8 cellular contexts compared by ENCODE assay signal in genomic region chr4:2961411-2962098, GRCh38. TPM values are rescaled to one million over a fixed set of nuclear protein-coding genes. Genes with fewer than 3 reads are reported as not detected.
A peak's percentile ranks its signal among the peaks of the same experiment; 100 is the strongest.
DNase-seq lines count a peak whose midpoint lies in the region; ATAC-seq and TF ChIP-seq lines count a peak whose summit lies in the region.

No MANE protein-coding gene starts in this region.

- 0 out of 2 replicates have a peak overlapping the region, but pooled peaks have one; percentile 17 for H3K9ac ChIP-seq in SK-N-SH

- H3K27ac ChIP-seq in SK-N-SH (ENCODE audit: low read depth in 2 of 2, low read length in 1 of 2) (peak overlapping the region in 1 of 2 experiments; percentile 6; a peak in 2 of 4 replicates), skin epidermis (peak overlapping the region in 6 of 21 experiments; percentile 18 to 98 (median 90)), substantia nigra (ENCODE audit: low read depth, low read length, poor library complexity, severe bottlenecking) (no peak overlapping the region)

- H3K27me3 ChIP-seq in SK-N-SH (ENCODE audit: insufficient read depth), result no peaks in the 10 kb centered on the region

- no peaks in the 10 kb centered on the region for H3K9me2 ChIP-seq in SK-N-SH

- H3K4me3 ChIP-seq in SK-N-SH (ENCODE audit: low read depth in 2 of 2, low read length in 1 of 2) (peak overlapping the region; percentile 91 to 92), skin epidermis (peak overlapping the region in 5 of 7 experiments; percentile 75 to 99 (median 95))

- WGBS in SK-N-SH (ENCODE audit: low lambda C conversion rate), result 46% methylated on average over 15 of the region's 15 CpGs

- peaks cover 26% of the 10 kb centered on the region for H4K20me1 ChIP-seq in SK-N-SH (ENCODE audit: insufficient read depth)

- no peak for TF ChIP-seq RAD21 in SK-N-SH (IDR thresholded peaks at IDR 0.05; ENCODE audit: low read length)

- no peak overlapping the region for H2AFZ ChIP-seq in SK-N-SH (ENCODE audit: low read depth)

- TF ChIP-seq EP300 in SK-N-SH (IDR thresholded peaks at IDR 0.05; ENCODE audit: borderline replicate concordance in 1 of 2, low read depth in 1 of 2, low read length in 1 of 2), result no peak

- POLR2A ChIA-PET in SK-N-SH (lab: Yijun Ruan, JAX), result interaction anchor here (1.1 to 1.8 kb wide), 2 partner anchors 117 to 143 kb away, joined by 4 to 5 read pairs; no protein-coding TSS in a partner anchor

- H3K9me3 ChIP-seq in SK-N-SH, result no peaks in the 10 kb centered on the region

- H3K4me1 ChIP-seq in SK-N-SH (ENCODE audit: control insufficient read depth in 1 of 2, insufficient read depth in 2 of 2, low read depth in 1 of 2, low read length in 1 of 2), result peaks cover 4 to 17% of the 10 kb centered on the region in 2 experiments; a peak in 2 of 4 replicates

- H3K36me3 ChIP-seq in SK-N-SH (replicated peaks in 1 of 2; ENCODE audit: control insufficient read depth in 1 of 2, insufficient read depth in 2 of 2, low read length in 1 of 2), result peaks cover 10 to 21% of the 10 kb centered on the region in 2 experiments

- CTCF ChIA-PET in SK-N-SH (lab: Yijun Ruan, JAX), result interaction anchor here (0.9 to 2.0 kb wide), 4 partner anchors 9 to 76 kb away, joined by 3 to 7 read pairs (median 4); no protein-coding TSS in a partner anchor

- peaks cover 4% of the 10 kb centered on the region for H3F3A ChIP-seq in SK-N-SH (replicated peaks; ENCODE audit: insufficient read depth)

- DNase-seq in SK-N-SH (peak; percentile 44), SKM-1 treated with dmso at 0.1 percent for 144 hours (lab: John Stamatoyannopoulos, UW; ENCODE audit: unreplicated experiment) (peak; percentile 50), erythroblast (lab: John Stamatoyannopoulos, UW) (peak; percentile 37 to 45), substantia nigra (lab: John Stamatoyannopoulos, UW) (no peak)

- peak overlapping the region; percentile 91 for H3K4me2 ChIP-seq in SK-N-SH

- TF ChIP-seq POLR2A in erythroblast (IDR thresholded peaks at IDR 0.05; ENCODE audit: low read length), result no peak

- TF ChIP-seq CTCF in SK-N-SH (IDR thresholded peaks at IDR 0.05), result no peak

- H3K79me2 ChIP-seq in SK-N-SH (ENCODE audit: insufficient read depth), result peaks cover 57% of the 10 kb centered on the region

- ATAC-seq in SK-N-SH treated with all-trans-retinoic acid at 6 μM for 48 hours, result no peak
- no peak for ATAC-seq in GM19397 (IDR thresholded peaks at IDR 0.05; ENCODE audit: unreplicated experiment)
- no peak for ATAC-seq in HG02642 (IDR thresholded peaks at IDR 0.05; ENCODE audit: poor library complexity, unreplicated experiment)

TF ChIP-seq in SK-N-SH, 30 proteins besides CTCF, POLR2A, EP300 and RAD21:
- TF ChIP-seq FOSL2 (IDR thresholded peaks at IDR 0.05; ENCODE audit: borderline replicate concordance, low read depth) (no peak), MXI1 (IDR thresholded peaks at IDR 0.05; ENCODE audit: low read depth, low read length) (peak; percentile 13; the same call in 1 of the 2 replicates)

TF ChIP-seq in SK-N-SH treated with all-trans-retinoic acid at 6 μM for 48 hours, 23 proteins besides CTCF, POLR2A, EP300 and RAD21:
- TF ChIP-seq ESRRG (CRISPR knock-in tag; IDR thresholded peaks at IDR 0.05), result no peak
- no peak for TF ChIP-seq ZNF8 (CRISPR knock-in tag; IDR thresholded peaks at IDR 0.05)
- no peak for TF ChIP-seq SNAI2 (CRISPR knock-in tag; IDR thresholded peaks at IDR 0.05)
- TF ChIP-seq ISL1 (CRISPR knock-in tag; IDR thresholded peaks at IDR 0.05), result no peak
- no peak for TF ChIP-seq ZC3H10 (CRISPR knock-in tag; IDR thresholded peaks at IDR 0.05)
- no peak for TF ChIP-seq PATZ1 (CRISPR knock-in tag; IDR thresholded peaks at IDR 0.05; ENCODE audit: borderline replicate concordance)
- TF ChIP-seq RARB (CRISPR knock-in tag; IDR thresholded peaks at IDR 0.05), result no peak
- TF ChIP-seq ZFP3 (CRISPR knock-in tag; IDR thresholded peaks at IDR 0.05), result no peak
- no peak for TF ChIP-seq CSDC2 (CRISPR knock-in tag; IDR thresholded peaks at IDR 0.05)
- TF ChIP-seq ARNTL (CRISPR knock-in tag; IDR thresholded peaks at IDR 0.05; ENCODE audit: borderline replicate concordance, low read depth), result no peak
- TF ChIP-seq TOX (CRISPR knock-in tag; IDR thresholded peaks at IDR 0.05; ENCODE audit: borderline replicate concordance), result no peak
- no peak for TF ChIP-seq ZNF70 (CRISPR knock-in tag; IDR thresholded peaks at IDR 0.05)
- TF ChIP-seq TCF4 (CRISPR knock-in tag; IDR thresholded peaks at IDR 0.05; ENCODE audit: borderline replicate concordance), result no peak
- no peak for TF ChIP-seq PPARA (CRISPR knock-in tag; IDR thresholded peaks at IDR 0.05; ENCODE audit: borderline replicate concordance)
- TF ChIP-seq TSHZ2 (CRISPR knock-in tag; IDR thresholded peaks at IDR 0.05), result no peak
- TF ChIP-seq ZFP30 (CRISPR knock-in tag; IDR thresholded peaks at IDR 0.05), result no peak
- no peak for TF ChIP-seq CSRNP3 (CRISPR knock-in tag; IDR thresholded peaks at IDR 0.05)
- TF ChIP-seq GLIS3 (CRISPR knock-in tag; IDR thresholded peaks at IDR 0.05), result no peak

RNA-seq across cellular contexts. Expression of gene NOP14, which starts 1.7 kb away (rescaled TPM):
- polyA plus RNA-seq in SK-N-SH (2012; rRNA removed), result 7.5 and 9.8 TPM in 2 replicates
- polyA plus RNA-seq in SK-N-SH (2012; cell fraction: cytosol; rRNA removed), result 9.9 and 12.4 TPM in 2 replicates
- polyA plus RNA-seq in SK-N-SH (2012; cell fraction: nucleus; rRNA removed), result 11.4 and 12.0 TPM in 2 replicates

RNA-seq across cellular contexts. Expression of gene GRK4, which starts 1.8 kb away (rescaled TPM):
- polyA plus RNA-seq in SK-N-SH (2012; rRNA removed), result 2.2 and 2.7 TPM in 2 replicates
- 2.2 and 2.9 TPM in 2 replicates for polyA plus RNA-seq in SK-N-SH (2012; cell fraction: cytosol; rRNA removed)
- polyA plus RNA-seq in SK-N-SH (2012; cell fraction: nucleus; rRNA removed), result 3.4 and 4.5 TPM in 2 replicates

Comparison
In these comparisons a context has a peak if more than half of its experiments do, and no peak if none do; other contexts are left out.
1. DNase-seq: peak in SK-N-SH (single experiment), SKM-1 treated with dmso at 0.1 percent for 144 hours (single experiment) and erythroblast (2 of 2); none in substantia nigra (0 of 49).